In the genomic region with DNA sequence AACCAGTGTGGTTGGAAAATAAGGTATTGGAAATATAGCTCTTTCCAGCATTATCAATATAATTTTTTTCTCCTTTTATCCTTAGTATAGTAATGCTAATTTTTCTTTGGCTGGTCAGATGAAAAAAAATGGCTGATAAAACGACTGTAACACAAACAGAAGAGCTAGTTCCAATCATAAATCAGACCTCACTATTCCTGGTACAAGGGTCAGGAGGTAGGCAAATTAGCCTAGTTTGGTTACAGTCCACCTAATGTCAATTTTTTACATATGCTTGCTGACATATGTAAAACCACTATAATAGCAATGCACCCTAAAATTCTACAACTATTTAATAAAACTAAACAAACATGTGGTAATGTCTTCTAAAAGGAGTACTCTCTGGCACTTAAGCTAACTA, we compare ENCODE assay signal across 1 cellular context.
TF ChIP-seq lines count a peak whose summit lies in the region.

No MANE protein-coding gene starts in this region.

TF ChIP-seq in GM23338, 12 proteins besides CTCF, POLR2A, EP300 and RAD21 (continued from another document):
- no peak for TF ChIP-seq EZH2 (IDR thresholded peaks at IDR 0.05; ENCODE audit: low read depth, unreplicated experiment)
